Comparison of ENCODE assay signal across 24 cellular contexts in the genomic region with DNA sequence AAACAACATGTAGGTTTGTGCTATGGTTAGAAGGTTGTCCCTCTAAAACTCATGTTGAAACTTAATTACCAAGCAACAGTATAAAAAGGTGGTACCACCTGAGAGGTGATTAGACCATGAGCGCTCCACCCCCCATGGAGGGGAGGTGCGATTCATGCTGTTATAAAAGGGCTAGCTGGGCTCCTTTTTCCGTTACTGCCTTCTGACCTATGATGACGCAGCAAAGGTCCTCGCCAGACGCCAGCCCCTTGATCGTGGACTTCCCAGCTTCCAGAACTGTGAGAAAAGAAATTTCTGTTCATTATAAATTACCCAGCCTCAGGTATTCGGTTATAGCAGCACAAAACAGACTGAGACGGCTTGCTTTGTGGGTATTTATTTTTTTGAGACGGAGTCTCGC.
"Had no signal": no experiment of that assay in that cellular context is flagged by ENCODE, and none has a peak within 500 bp of the region (broad histone marks: within the 10 kb centered on the region; RNA-seq: fewer than 3 reads in every experiment).

No MANE protein-coding gene starts in this region.

- ATAC-seq: left colon; left lung; mucosa of descending colon; naive thymus-derived CD4-positive, alpha-beta T cell; natural killer cell treated with Interleukin-12 subunit alpha and Interleukin-12 subunit beta and Interleukin-15 and Interleukin-18, amount 100 ng/mL, for 72 hours; right cardiac atrium; sciatic nerve; stimulated activated effector memory CD8-positive, alpha-beta T cell treated with anti-CD3 and anti-CD28 coated beads, Interleukin-12 subunit alpha, Interleukin-12 subunit beta, amount 100 ng/mL, for 72 hours had no signal

- H3K27me3 Mint-ChIP-seq: naive thymus-derived CD4-positive, alpha-beta T cell; natural killer cell treated with Interleukin-12 subunit alpha and Interleukin-12 subunit beta and Interleukin-15 and Interleukin-18, amount 100 ng/mL, for 72 hours; progenitor cell of endocrine pancreas; stimulated activated naive CD8-positive, alpha-beta T cell treated with anti-CD3 and anti-CD28 coated beads, Interleukin-15, Interleukin-2, amounts not matched to agents 100 ng/mL and 50 ng/mL, for 24 hours; type B pancreatic cell had no signal

- H3K4me1 ChIP-seq: left lung, uterus had no signal

- H3K36me3 ChIP-seq: left lung, ovary, suprapubic skin, uterus had no signal

- H3K27me3 ChIP-seq: left lung, ovary, suprapubic skin, tibial nerve, uterus had no signal

- H3K27ac ChIP-seq: left lung, ovary, skin epidermis, suprapubic skin, tibial nerve, uterus had no signal

- FAIRE-seq: islet of Langerhans, kidney had no signal

- H3K4me1 Mint-ChIP-seq: stimulated activated effector memory CD8-positive, alpha-beta T cell treated with anti-CD3 and anti-CD28 coated beads, Interleukin-12 subunit alpha, Interleukin-12 subunit beta, amount 100 ng/mL, for 72 hours had no signal

- H3K9me3 ChIP-seq: left lung, mucosa of descending colon, ovary, suprapubic skin, tibial nerve, uterus had no signal

- H3K4me3 Mint-ChIP-seq: naive thymus-derived CD4-positive, alpha-beta T cell; natural killer cell treated with Interleukin-12 subunit alpha and Interleukin-12 subunit beta and Interleukin-15 and Interleukin-18, amount 100 ng/mL, for 72 hours; stimulated activated effector memory CD8-positive, alpha-beta T cell treated with anti-CD3 and anti-CD28 coated beads, Interleukin-12 subunit alpha, Interleukin-12 subunit beta, amount 100 ng/mL, for 72 hours; stimulated activated naive CD8-positive, alpha-beta T cell treated with anti-CD3 and anti-CD28 coated beads, Interleukin-15, Interleukin-2, amounts not matched to agents 100 ng/mL and 50 ng/mL, for 24 hours; type B pancreatic cell had no signal

- DNase-seq: hippocampal formation; kidney; left colon; left lung; midbrain; mucosa of descending colon; naive thymus-derived CD4-positive, alpha-beta T cell; ovary; retina; right cardiac atrium; stimulated activated CD4-positive, alpha-beta T cell treated with anti-CD3 and anti-CD28 coated beads, Interleukin-4, amount 100 ng/mL, for 24 hours; stimulated activated naive CD4-positive, alpha-beta T cell; uterus had no signal

- H3K27ac Mint-ChIP-seq: natural killer cell treated with Interleukin-12 subunit alpha and Interleukin-12 subunit beta and Interleukin-15 and Interleukin-18, amount 100 ng/mL, for 72 hours; progenitor cell of endocrine pancreas; stimulated activated effector memory CD8-positive, alpha-beta T cell treated with anti-CD3 and anti-CD28 coated beads, Interleukin-12 subunit alpha, Interleukin-12 subunit beta, amount 100 ng/mL, for 72 hours; stimulated activated naive CD8-positive, alpha-beta T cell treated with anti-CD3 and anti-CD28 coated beads, Interleukin-15, Interleukin-2, amounts not matched to agents 100 ng/mL and 50 ng/mL, for 24 hours; type B pancreatic cell had no signal

- H3K9me3 Mint-ChIP-seq: naive thymus-derived CD4-positive, alpha-beta T cell; natural killer cell treated with Interleukin-12 subunit alpha and Interleukin-12 subunit beta and Interleukin-15 and Interleukin-18, amount 100 ng/mL, for 72 hours; stimulated activated effector memory CD8-positive, alpha-beta T cell treated with anti-CD3 and anti-CD28 coated beads, Interleukin-12 subunit alpha, Interleukin-12 subunit beta, amount 100 ng/mL, for 72 hours; stimulated activated naive CD8-positive, alpha-beta T cell treated with anti-CD3 and anti-CD28 coated beads, Interleukin-15, Interleukin-2, amounts not matched to agents 100 ng/mL and 50 ng/mL, for 24 hours had no signal

- H3K4me3 ChIP-seq: left lung, lung, mucosa of descending colon, ovary, skin epidermis, suprapubic skin, tibial nerve, uterus had no signal
